Comparison of ENCODE assay signal across 25 cellular contexts in genomic region chr4:123922847-123923246, GRCh38.
A peak's percentile ranks its signal among the peaks of the same experiment; 100 is the strongest.
DNase-seq lines count a peak whose midpoint lies in the region; ATAC-seq and TF ChIP-seq lines count a peak whose summit lies in the region.
"Had no signal": no experiment of that assay in that cellular context is flagged by ENCODE, and none has a peak within 500 bp of the region (broad histone marks: within the 10 kb centered on the region; RNA-seq: fewer than 3 reads in every experiment).

No MANE protein-coding gene starts in this region.

- intact Hi-C loops in adrenal gland (cut with DNase I), result no loop called here

- no peak overlapping the region for H3K4me3 ChIP-seq in adrenal gland
- H3K4me3 ChIP-seq: breast epithelium, gastroesophageal sphincter, psoas muscle, SJCRH30 had no signal

- no peak overlapping the region for H3K27ac Mint-ChIP-seq in activated naive CD4-positive, alpha-beta T cell treated with anti-CD3 and anti-CD28 coated beads, Interleukin-2, amount 50 U/mL, for 72 hours
- H3K27ac Mint-ChIP-seq: dendritic cell treated with granulocyte-macrophage colony-stimulating factor and Interleukin-4, amounts not matched to agents 40 ng/mL and 50 ng/mL, for 4 days; IgD-negative memory B cell; type B pancreatic cell had no signal

- no peaks in the 10 kb centered on the region for H3K9me3 Mint-ChIP-seq in activated naive CD4-positive, alpha-beta T cell treated with anti-CD3 and anti-CD28 coated beads, Interleukin-2, amount 50 U/mL, for 72 hours
- H3K9me3 Mint-ChIP-seq: dendritic cell treated with granulocyte-macrophage colony-stimulating factor and Interleukin-4, amounts not matched to agents 40 ng/mL and 50 ng/mL, for 4 days; IgD-negative memory B cell; type B pancreatic cell had no signal

- no peaks in the 10 kb centered on the region for H3K36me3 Mint-ChIP-seq in activated naive CD4-positive, alpha-beta T cell treated with anti-CD3 and anti-CD28 coated beads, Interleukin-2, amount 50 U/mL, for 72 hours
- H3K36me3 Mint-ChIP-seq: IgD-negative memory B cell, type B pancreatic cell had no signal

- peaks cover 0 to 13% of the 10 kb centered on the region in 2 donors for H3K4me1 ChIP-seq in adrenal gland (replicated peaks in 1 of 2)
- H3K4me1 ChIP-seq: breast epithelium, Caco-2, gastroesophageal sphincter had no signal

- H3K27ac ChIP-seq in adrenal gland, result no peak overlapping the region
- H3K27ac ChIP-seq: breast epithelium, epithelial cell of prostate, gastroesophageal sphincter, psoas muscle, SJCRH30 had no signal

- no peak for TF ChIP-seq CTCF in adrenal gland (IDR thresholded peaks at IDR 0.05)

- DNase-seq in EL, result peak; percentile 17
- peak; percentile 39 for DNase-seq in OCI-M1 (lab: John Stamatoyannopoulos, UW)
- peak; percentile 73 to 92 for DNase-seq in dermis microvascular lymphatic vessel endothelial cell (ENCODE audit: low read depth in 2 of 2)
- DNase-seq in kidney tubule cell (ENCODE audit: low spot score), result peak; percentile 54
- DNase-seq in activated naive CD4-positive, alpha-beta T cell treated with anti-CD3 and anti-CD28 coated beads, Interleukin-2, amount 50 U/mL, for 72 hours (ENCODE audit: low spot score in 2 of 2), result no peak
- no peak for DNase-seq in AML-193 (lab: John Stamatoyannopoulos, UW)
- DNase-seq in adrenal gland, result no peak
- DNase-seq: activated CD4-positive, alpha-beta T cell treated with anti-CD3 and anti-CD28 coated beads, Interleukin-2, amount 50 U/mL, for 4 hours; activated CD8-positive, alpha-beta memory T cell treated with anti-CD3 and anti-CD28 coated beads, Interleukin-2, amount 50 U/mL, for 48 hours; activated effector memory CD4-positive, alpha-beta T cell treated with anti-CD3 and anti-CD28 coated beads, Interleukin-2, amount 50 U/mL, for 16 hours; Caco-2; left ventricle myocardium superior; MM.1S; NCI-H2171 treated with DMSO at 0.1 percent for 48 hours; psoas muscle; SJCRH30; stimulated activated CD4-positive, alpha-beta T cell treated with anti-CD3 and anti-CD28 coated beads, Interleukin-4, amount 100 ng/mL, for 4 hours; T-helper 2 cell had no signal

- no peak for TF ChIP-seq POLR2A in adrenal gland (IDR thresholded peaks at IDR 0.05)

- no peaks in the 10 kb centered on the region for H3K27me3 ChIP-seq in adrenal gland
- H3K27me3 ChIP-seq: breast epithelium, gastroesophageal sphincter, SJCRH30 had no signal

- ATAC-seq in activated naive CD4-positive, alpha-beta T cell treated with anti-CD3 and anti-CD28 coated beads, Interleukin-2, amount 50 U/mL, for 72 hours, result no peak
- no peak for ATAC-seq in HG03139 (IDR thresholded peaks at IDR 0.05; ENCODE audit: unreplicated experiment)
- ATAC-seq: gastroesophageal sphincter, left ventricle myocardium superior, psoas muscle had no signal

- no peaks in the 10 kb centered on the region for H3K9me3 ChIP-seq in adrenal gland (replicated peaks in 1 of 3)
- H3K9me3 ChIP-seq: breast epithelium, Caco-2, gastroesophageal sphincter, psoas muscle had no signal

- H3K36me3 ChIP-seq in adrenal gland (replicated peaks in 1 of 2), result no peaks in the 10 kb centered on the region
- H3K36me3 ChIP-seq: breast epithelium, gastroesophageal sphincter, SJCRH30 had no signal

Comparison
In these comparisons a context has a peak if more than half of its experiments do, and no peak if none do; other contexts are left out.
1. DNase-seq: peak in EL (single experiment), OCI-M1 (single experiment), dermis microvascular lymphatic vessel endothelial cell (2 of 2) and kidney tubule cell (single experiment); none in activated naive CD4-positive, alpha-beta T cell treated with anti-CD3 and anti-CD28 coated beads, Interleukin-2, amount 50 U/mL, for 72 hours (0 of 2), AML-193 (0 of 2) and adrenal gland (0 of 7).